13 cellular contexts compared by ENCODE assay signal in the genomic region with DNA sequence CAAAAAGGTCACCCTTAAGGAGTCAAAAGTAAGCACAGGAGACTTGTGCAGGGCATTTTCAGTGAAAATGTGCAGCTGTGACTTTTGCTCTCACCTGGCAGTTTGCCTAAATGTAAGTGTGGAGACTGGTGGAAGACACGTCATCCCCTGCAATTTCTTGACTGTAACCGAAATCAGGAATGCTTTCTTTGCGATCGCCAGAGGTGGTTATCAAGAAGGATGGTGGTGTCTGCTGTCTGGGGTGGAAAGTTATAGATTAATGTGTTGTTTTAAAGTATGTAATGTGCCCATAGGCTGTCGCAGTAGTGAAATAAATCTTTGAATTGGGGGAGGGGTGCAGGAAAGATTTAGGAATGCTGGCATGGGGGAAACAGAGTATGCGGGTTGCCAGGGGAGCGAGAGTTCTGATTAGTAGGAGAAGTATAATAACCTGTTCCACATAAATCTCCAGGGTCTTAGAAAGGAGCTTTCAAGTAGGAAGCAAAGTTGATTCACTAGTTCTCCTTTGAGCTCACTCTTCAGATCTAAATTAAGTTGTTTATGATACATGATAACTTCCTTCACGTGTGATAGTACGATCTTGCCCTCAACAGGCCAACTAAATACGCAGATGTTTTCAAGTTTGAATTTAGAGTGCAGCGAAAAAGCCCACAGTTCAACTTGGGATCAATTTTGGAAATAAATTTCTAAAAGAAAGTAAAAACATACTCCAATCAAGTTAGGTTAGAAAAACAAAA.
DNase-seq lines count a peak whose midpoint lies in the region; ATAC-seq and TF ChIP-seq lines count a peak whose summit lies in the region.
"Had no signal": no experiment of that assay in that cellular context is flagged by ENCODE, and none has a peak within 500 bp of the region (broad histone marks: within the 10 kb centered on the region; RNA-seq: fewer than 3 reads in every experiment).

No MANE protein-coding gene starts in this region.

- no peaks in the 10 kb centered on the region for H3K36me3 ChIP-seq in left lung
- H3K36me3 ChIP-seq: esophagus squamous epithelium, WERI-Rb-1 had no signal

- no peaks in the 10 kb centered on the region for H3K9me3 ChIP-seq in left lung
- H3K9me3 ChIP-seq: esophagus squamous epithelium had no signal

- no peaks in the 10 kb centered on the region for H3K4me1 ChIP-seq in left lung
- H3K4me1 ChIP-seq: esophagus squamous epithelium had no signal

- DNase-seq in NCI-H2227 (lab: John Stamatoyannopoulos, UW; ENCODE audit: unreplicated experiment) (peak; percentile 35), NCI-H2227 treated with DMSO at 0.1 percent for 48 hours (lab: John Stamatoyannopoulos, UW) (no peak), cardiac fibroblast (ENCODE audit: low read depth in 2 of 2) (peak; percentile 76 to 85), left lung (no peak), type B pancreatic cell (ENCODE audit: extremely low spot score, unreplicated experiment) (no peak), Ammon's horn (ENCODE audit: low spot score) (no peak)
- DNase-seq: aorta, esophagus squamous epithelium, left cardiac atrium, NCI-H510A treated with DMSO at 0.1 percent for 48 hours, WERI-Rb-1 had no signal

- peak overlapping the region; percentile 64 for H3K27ac Mint-ChIP-seq in type B pancreatic cell

- TF ChIP-seq CTCF in cardiac fibroblast (IDR thresholded peaks at IDR 0.05; ENCODE audit: low read depth, low read length), result no peak
- TF ChIP-seq CTCF in left lung (IDR thresholded peaks at IDR 0.05), result no peak
- no peak for TF ChIP-seq CTCF in type B pancreatic cell (conservative IDR thresholded peaks at IDR 0.05)

- no peak overlapping the region for H3K27ac ChIP-seq in left lung
- H3K27ac ChIP-seq: esophagus squamous epithelium, WERI-Rb-1 had no signal

- intact Hi-C loops in left lung (cut with DNase I), result no loop called here

- peaks cover 10% of the 10 kb centered on the region for H3K4me1 Mint-ChIP-seq in type B pancreatic cell (ENCODE audit: unreplicated experiment)

- peak overlapping the region; percentile 66 for H3K4me3 Mint-ChIP-seq in type B pancreatic cell

- H3K27me3 ChIP-seq in left lung, result no peaks in the 10 kb centered on the region
- H3K27me3 ChIP-seq: esophagus squamous epithelium had no signal

- H3K36me3 Mint-ChIP-seq in type B pancreatic cell, result no peaks in the 10 kb centered on the region

- H3K9me3 Mint-ChIP-seq in type B pancreatic cell, result peaks cover 17% of the 10 kb centered on the region

- peak; percentile 12 for ATAC-seq in left lung
- no peak for ATAC-seq in HG03457 (IDR thresholded peaks at IDR 0.05; ENCODE audit: unreplicated experiment)
- no peak for ATAC-seq in HG02870 (IDR thresholded peaks at IDR 0.05; ENCODE audit: unreplicated experiment)
- ATAC-seq: left cardiac atrium had no signal

- H3K4me3 ChIP-seq in cardiac fibroblast (replicated peaks in 1 of 2; ENCODE audit: low read depth in 2 of 2, low read length in 2 of 2), result peak overlapping the region in 1 of 2 donors; percentile 8
- no peak overlapping the region for H3K4me3 ChIP-seq in left lung
- H3K4me3 ChIP-seq: esophagus squamous epithelium had no signal

- peaks cover 3% of the 10 kb centered on the region for H3K27me3 Mint-ChIP-seq in type B pancreatic cell

Comparison
In these comparisons a context has a peak if more than half of its experiments do, and no peak if none do; other contexts are left out.
1. DNase-seq: peak in NCI-H2227 (single experiment) and cardiac fibroblast (2 of 2); none in NCI-H2227 treated with DMSO at 0.1 percent for 48 hours (single experiment), left lung (0 of 2), type B pancreatic cell (single experiment) and Ammon's horn (single experiment).